8 cellular contexts compared by ENCODE assay signal in the genomic region with DNA sequence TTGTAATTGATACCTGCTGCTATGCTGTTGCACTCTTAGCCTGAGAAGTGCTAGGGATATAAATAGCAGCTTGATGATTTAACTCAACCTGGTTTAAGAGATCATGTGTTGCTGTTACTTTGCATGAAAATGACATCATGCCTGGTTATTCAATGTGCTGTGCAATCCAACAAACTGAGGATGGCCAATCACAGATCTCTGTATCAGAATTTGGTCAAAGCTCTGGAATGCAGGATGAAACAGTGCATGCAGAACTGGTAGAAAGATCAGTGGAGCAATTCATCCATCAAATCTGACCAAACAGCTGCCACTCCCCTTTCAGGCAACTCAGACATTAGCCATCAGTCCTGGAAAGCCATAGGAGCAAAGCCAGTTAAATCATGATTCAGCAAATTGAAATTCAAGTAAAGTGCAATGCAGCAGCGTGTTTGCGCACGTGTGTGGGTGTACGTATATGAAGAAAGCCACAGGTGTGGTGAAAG.
DNase-seq lines count a peak whose midpoint lies in the region; ATAC-seq and TF ChIP-seq lines count a peak whose summit lies in the region.

No MANE protein-coding gene starts in this region.

- DNase-seq in BJ (ENCODE audit: low read depth) (peak; percentile 12), OCI-LY7 (ENCODE audit: low spot score) (peak; percentile 44), islet precursor cell (peak; percentile 94), T-helper 17 cell (no peak), OCI-M2 (lab: John Stamatoyannopoulos, UW; ENCODE audit: unreplicated experiment) (no peak), COLO668 (lab: John Stamatoyannopoulos, UW; ENCODE audit: unreplicated experiment) (no peak)
- no peak for DNase-seq in activated naive CD4-positive, alpha-beta T cell treated with anti-CD3 and anti-CD28 coated beads, Interleukin-2, amount 50 U/mL, for 72 hours (ENCODE audit: low spot score in 2 of 2)

- POLR2A ChIA-PET in BJ (lab: Charles Lee) (no interaction called here), OCI-LY7 (lab: Charles Lee) (interaction anchor here (0.5 to 2.2 kb wide), 4 partner anchors 10 to 134 kb away, joined by 3 to 8 read pairs (median 3); no protein-coding TSS in a partner anchor)

- no peaks in the 10 kb centered on the region for H3K27me3 ChIP-seq in BJ (ENCODE audit: control insufficient read depth, insufficient read depth, low read length)

- H3K27ac Mint-ChIP-seq in T-helper 17 cell = no peak overlapping the region
- H3K27ac Mint-ChIP-seq in activated naive CD4-positive, alpha-beta T cell treated with anti-CD3 and anti-CD28 coated beads, Interleukin-2, amount 50 U/mL, for 72 hours = no peak overlapping the region

- intact Hi-C loops in OCI-LY7 (cut with micrococcal nuclease; ENCODE audit: unreplicated experiment) = no loop called here

- H3K4me3 ChIP-seq in BJ (ENCODE audit: low read depth, low read length) = no peak overlapping the region
- no peak overlapping the region for H3K4me3 ChIP-seq in OCI-LY7 (ENCODE audit: low read depth, low read length, poor library complexity, severe bottlenecking)

- no peaks in the 10 kb centered on the region for H3K27me3 Mint-ChIP-seq in T-helper 17 cell

- H3K4me2 ChIP-seq in OCI-LY7 (ENCODE audit: low read length) = peak overlapping the region; percentile 47

- no peaks in the 10 kb centered on the region for H3K9me2 ChIP-seq in OCI-LY7 (ENCODE audit: insufficient read depth, low read length)

- no peak overlapping the region for H3K4me3 Mint-ChIP-seq in T-helper 17 cell

- no peaks in the 10 kb centered on the region for H3K9me3 Mint-ChIP-seq in activated naive CD4-positive, alpha-beta T cell treated with anti-CD3 and anti-CD28 coated beads, Interleukin-2, amount 50 U/mL, for 72 hours

- BruUV-seq in OCI-LY7 (replicated peaks; lab: Mats Ljungman, UMichigan) = no TSS peak

- peak; percentile 47 for ATAC-seq in GM21528 (IDR thresholded peaks at IDR 0.05; ENCODE audit: low FRiP score, unreplicated experiment)
- no peak for ATAC-seq in T-helper 17 cell
- no peak for ATAC-seq in activated naive CD4-positive, alpha-beta T cell treated with anti-CD3 and anti-CD28 coated beads, Interleukin-2, amount 50 U/mL, for 72 hours

- no peaks in the 10 kb centered on the region for H4K20me1 ChIP-seq in OCI-LY7 (ENCODE audit: insufficient read depth, low read length)

- peak overlapping the region; percentile 36 for H3K27ac ChIP-seq in OCI-LY7 (ENCODE audit: low read depth, low read length, poor library complexity, severe bottlenecking)

- H3K4me1 ChIP-seq in OCI-LY7 (ENCODE audit: insufficient read depth, low read length, poor library complexity, severe bottlenecking) = peaks cover 84% of the 10 kb centered on the region

- peaks cover 3% of the 10 kb centered on the region for H3K4me1 Mint-ChIP-seq in T-helper 17 cell

- no peaks in the 10 kb centered on the region for H3K79me2 ChIP-seq in OCI-LY7 (ENCODE audit: insufficient read depth, low read depth, low read length)

- no peaks in the 10 kb centered on the region for H3K36me3 ChIP-seq in BJ (ENCODE audit: control insufficient read depth, insufficient read depth, low read length)
- no peaks in the 10 kb centered on the region for H3K36me3 ChIP-seq in OCI-LY7 (ENCODE audit: insufficient read depth, low read length)

- H3K36me3 Mint-ChIP-seq in T-helper 17 cell (ENCODE audit: low read depth) = no peaks in the 10 kb centered on the region
- H3K36me3 Mint-ChIP-seq in activated naive CD4-positive, alpha-beta T cell treated with anti-CD3 and anti-CD28 coated beads, Interleukin-2, amount 50 U/mL, for 72 hours = no peaks in the 10 kb centered on the region

- TF ChIP-seq CTCF in BJ (IDR thresholded peaks at IDR 0.05; ENCODE audit: insufficient read depth, low read depth, low read length) (no peak), OCI-LY7 (conservative IDR thresholded peaks at IDR 0.05; ENCODE audit: low read length) (no peak)

- peak overlapping the region; percentile 48; the same call in 1 of the 2 replicates for H2AFZ ChIP-seq in OCI-LY7 (ENCODE audit: low read length)

- CTCF ChIA-PET in BJ (lab: Yijun Ruan, JAX) (no interaction called here), OCI-LY7 (lab: Charles Lee; ENCODE audit: unreplicated experiment) (no interaction called here)

- H3K9me3 ChIP-seq in OCI-LY7 (ENCODE audit: low read length) = no peaks in the 10 kb centered on the region
- H3K9me3 ChIP-seq in T-helper 17 cell (ENCODE audit: control insufficient read depth, low read length, poor library complexity, severe bottlenecking) = no peaks in the 10 kb centered on the region

Comparison
In these comparisons a context has a peak if more than half of its experiments do, and no peak if none do; other contexts are left out.
1. DNase-seq: peak in BJ (single experiment), OCI-LY7 (single experiment) and islet precursor cell (single experiment); none in T-helper 17 cell (0 of 3), OCI-M2 (single experiment), activated naive CD4-positive, alpha-beta T cell treated with anti-CD3 and anti-CD28 coated beads, Interleukin-2, amount 50 U/mL, for 72 hours (0 of 2) and COLO668 (single experiment).